8 cellular contexts compared by ENCODE assay signal in the genomic region with DNA sequence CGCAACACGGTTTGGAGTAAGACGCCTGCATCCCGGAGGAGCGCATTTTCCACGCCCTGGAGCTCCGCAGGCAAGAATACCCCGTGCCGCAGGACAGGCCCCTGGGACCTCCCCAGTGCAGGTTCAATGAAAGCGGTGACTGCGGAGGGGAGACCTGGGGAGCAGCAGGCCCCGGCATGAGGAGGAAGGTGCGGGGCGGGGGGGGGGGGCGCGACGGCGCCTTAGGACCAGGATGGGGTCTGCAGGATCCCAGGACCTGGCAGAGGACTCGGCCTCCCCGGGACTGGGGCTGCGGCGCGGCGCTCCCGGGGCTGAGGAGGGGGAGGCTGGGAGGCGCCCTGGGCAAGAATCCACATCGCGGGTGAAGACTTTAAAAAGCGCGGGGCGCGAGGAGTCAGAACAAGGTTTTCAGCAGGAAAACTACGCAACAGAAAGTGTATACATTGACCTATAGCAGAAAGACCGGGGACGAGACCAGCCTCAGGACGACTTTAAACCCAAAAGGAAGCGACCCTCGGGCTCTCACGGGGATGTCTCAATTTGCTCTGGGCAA. TPM values are rescaled to one million over a fixed set of nuclear protein-coding genes. Genes with fewer than 3 reads are reported as not detected.
DNase-seq lines count a peak whose midpoint lies in the region; ATAC-seq, FAIRE-seq and TF ChIP-seq lines count a peak whose summit lies in the region.

No MANE protein-coding gene starts in this region.

- DNase-seq in A549 (ENCODE audit: low read depth in 1 of 2, low spot score in 1 of 2) = no peak
- DNase-seq in GM12865 (ENCODE audit: low read depth) = no peak
- no peak for DNase-seq in Panc1 (ENCODE audit: low read depth, low spot score)
- no peak for DNase-seq in vagina (ENCODE audit: extremely low spot score in 2 of 2)
- DNase-seq in GF-D8 (lab: John Stamatoyannopoulos, UW) = no peak

- H3K36me3 ChIP-seq in Panc1 (ENCODE audit: control insufficient read depth, insufficient read depth, low read length) (no peaks in the 10 kb centered on the region), endocrine pancreas (ENCODE audit: control insufficient read depth, insufficient read depth, low read length) (no peaks in the 10 kb centered on the region), mucosa of rectum (ENCODE audit: control insufficient read depth in 2 of 2, insufficient read depth in 2 of 2, low read length in 2 of 2) (no peaks in the 10 kb centered on the region), vagina (no peaks in the 10 kb centered on the region)

- H3K9ac ChIP-seq in endocrine pancreas (ENCODE audit: control insufficient read depth, insufficient read depth, low read length) (peak overlapping the region; percentile 93), mucosa of rectum (ENCODE audit: low read depth in 1 of 2, low read length in 2 of 2) (peak overlapping the region; percentile 96 to 98)

- WGBS in A549 (ENCODE audit: missing lambda C conversion rate) = 20% methylated on average over 18 of the region's 39 CpGs

- CTCF ChIA-PET in A549 (lab: Yijun Ruan, JAX) = no interaction called here
- CTCF ChIA-PET in Panc1 (lab: Charles Lee) = interaction anchor here (0.6 kb wide), 1 partner anchor 1077 kb away, joined by 3 read pairs; no protein-coding TSS in a partner anchor

- no peak for TF ChIP-seq EP300 in A549 (IDR thresholded peaks at IDR 0.05)

- H3K4me3 ChIP-seq in A549 = peak overlapping the region; percentile 73
- H3K4me3 ChIP-seq in GM12865 (ENCODE audit: low read depth, low read length) = peak overlapping the region; percentile 61
- peak overlapping the region; percentile 87 to 93 for H3K4me3 ChIP-seq in Panc1 (ENCODE audit: low read depth in 2 of 2, low read length in 2 of 2)
- peak overlapping the region; percentile 83 for H3K4me3 ChIP-seq in endocrine pancreas (ENCODE audit: control insufficient read depth, insufficient read depth, low read length)
- peak overlapping the region; percentile 94 to 97 for H3K4me3 ChIP-seq in mucosa of rectum (ENCODE audit: low read length in 2 of 2)
- H3K4me3 ChIP-seq in vagina = peak overlapping the region; percentile 59 to 82

- TF ChIP-seq POLR2A in A549 (IDR thresholded peaks at IDR 0.05; ENCODE audit: low read length) (no peak), vagina (IDR thresholded peaks at IDR 0.05) (no peak)

- POLR2A ChIA-PET in A549 (lab: Yijun Ruan, JAX) (no interaction called here), Panc1 (lab: Charles Lee) (no interaction called here)

- TF ChIP-seq CTCF in A549 (IDR thresholded peaks at IDR 0.05) (no peak), GM12865 (IDR thresholded peaks at IDR 0.05; ENCODE audit: insufficient read depth, low read depth, low read length, missing control alignments) (no peak), Panc1 (IDR thresholded peaks at IDR 0.05) (no peak), vagina (IDR thresholded peaks at IDR 0.05) (no peak)

- intact Hi-C loops in Panc1 (cut with micrococcal nuclease; ENCODE audit: unreplicated experiment) (no loop called here), vagina (cut with DNase I) (no loop called here)

- no peak for FAIRE-seq in A549 (lab: Jason Lieb, UNC)

- ATAC-seq in A549 (peak; percentile 61 to 68), HG02840 (IDR thresholded peaks at IDR 0.05; ENCODE audit: low FRiP score, unreplicated experiment) (peak; percentile 38), Panc1 (peak; percentile 54)

- H3K27me3 ChIP-seq in Panc1 (ENCODE audit: control insufficient read depth, insufficient read depth, low read length) (no peaks in the 10 kb centered on the region), endocrine pancreas (ENCODE audit: control insufficient read depth, insufficient read depth, low read length) (no peaks in the 10 kb centered on the region), mucosa of rectum (ENCODE audit: control insufficient read depth in 2 of 2, insufficient read depth in 2 of 2, low read length in 2 of 2) (no peaks in the 10 kb centered on the region), vagina (no peaks in the 10 kb centered on the region)

- no peaks in the 10 kb centered on the region for H3K4me1 ChIP-seq in A549
- no peaks in the 10 kb centered on the region; the same call in none of the 2 replicates for H3K4me1 ChIP-seq in Panc1 (ENCODE audit: control insufficient read depth, insufficient read depth, low read length)
- H3K4me1 ChIP-seq in endocrine pancreas (ENCODE audit: control insufficient read depth, insufficient read depth, low read length) = no peaks in the 10 kb centered on the region
- H3K4me1 ChIP-seq in mucosa of rectum (ENCODE audit: control insufficient read depth in 2 of 2, insufficient read depth in 2 of 2, low read length in 2 of 2) = peaks cover 0 to 7% of the 10 kb centered on the region in 2 donors
- peaks cover 23% of the 10 kb centered on the region for H3K4me1 ChIP-seq in vagina

- TF ChIP-seq RAD21 in A549 (conservative IDR thresholded peaks at IDR 0.05 in 1 of 2, IDR thresholded peaks at IDR 0.05 in 1 of 2) = no peak

- H3K27ac ChIP-seq in A549 = peak overlapping the region; percentile 65 to 81
- H3K27ac ChIP-seq in Panc1 (ENCODE audit: low read length) = peak overlapping the region; percentile 85
- peak overlapping the region; percentile 89 to 92 for H3K27ac ChIP-seq in mucosa of rectum (ENCODE audit: low read depth in 2 of 2, low read length in 2 of 2)
- peak overlapping the region; percentile 82 for H3K27ac ChIP-seq in vagina

- peak overlapping the region; percentile 67 for H3K4me2 ChIP-seq in A549

- BruUV-seq in Panc1 (replicated peaks; lab: Mats Ljungman, UMichigan) = no TSS peak

- peaks cover 60% of the 10 kb centered on the region for H3K9me3 ChIP-seq in A549
- no peaks in the 10 kb centered on the region for H3K9me3 ChIP-seq in Panc1 (ENCODE audit: control insufficient read depth, insufficient read depth, low read depth, low read length)
- no peaks in the 10 kb centered on the region for H3K9me3 ChIP-seq in endocrine pancreas (ENCODE audit: control insufficient read depth, low read length)
- H3K9me3 ChIP-seq in mucosa of rectum (ENCODE audit: control insufficient read depth in 2 of 2, low read length in 2 of 2) = no peaks in the 10 kb centered on the region
- H3K9me3 ChIP-seq in vagina = no peaks in the 10 kb centered on the region

- in situ Hi-C loops in Panc1 (cut with HindIII; ENCODE audit: low pct_unique_long_range_greater_than_20kb, low sequenced_read_pairs) = no loop called here

TF ChIP-seq in A549, 52 proteins besides CTCF, POLR2A, EP300 and RAD21:
- no peak for TF ChIP-seq CHD2 (IDR thresholded peaks at IDR 0.05; ENCODE audit: low read length, partially characterized antibody)
- TF ChIP-seq ZSCAN20 (CRISPR knock-in tag; IDR thresholded peaks at IDR 0.05) = no peak
- no peak for TF ChIP-seq HDAC2 (IDR thresholded peaks at IDR 0.05)
- no peak for TF ChIP-seq MAZ (IDR thresholded peaks at IDR 0.05; ENCODE audit: borderline replicate concordance, low read depth, low read length)
- TF ChIP-seq, protein P1, sequence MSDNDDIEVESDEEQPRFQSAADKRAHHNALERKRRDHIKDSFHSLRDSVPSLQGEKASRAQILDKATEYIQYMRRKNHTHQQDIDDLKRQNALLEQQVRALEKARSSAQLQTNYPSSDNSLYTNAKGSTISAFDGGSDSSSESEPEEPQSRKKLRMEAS (IDR thresholded peaks at IDR 0.05) = no peak
- no peak for TF ChIP-seq MAFK (IDR thresholded peaks at IDR 0.05; ENCODE audit: partially characterized antibody)
- TF ChIP-seq TFCP2L1 (CRISPR knock-in tag; IDR thresholded peaks at IDR 0.05) = no peak
- no peak for TF ChIP-seq RFX5 (IDR thresholded peaks at IDR 0.05)
TF ChIP-seq in A549: peak in this region for 0.

RNA-seq across cellular contexts. Expression of a gene that starts 0.4 kb away (rescaled TPM):
- polyA plus RNA-seq in A549 (2011; rRNA removed) (5.5 and 5.6 TPM in 2 replicates), A549 (2017; fragmentation: RNase III; extraction: RNeasy Plus Mini Kit Qiagen cat#74134 plus additional on column Dnase treatment) (4.1 to 5.2 TPM (median 5.0 TPM) in 3 replicates)
- 2.6 and 3.4 TPM in 2 replicates for polyA plus RNA-seq in A549 (2012; cell fraction: cytosol; rRNA removed)
- polyA plus RNA-seq in A549 (2012; cell fraction: nucleus; rRNA removed) = 3.2 and 4.1 TPM in 2 replicates
- 5.6 and 7.9 TPM in 2 replicates for polyA minus RNA-seq in A549 (2011; rRNA and poly(A)+ RNA removed)
- total RNA-seq in Panc1 (2021; ENCODE audit: unreplicated experiment) (16.6 TPM), vagina (6.1 TPM)
- polyA plus RNA-seq in Panc1 (2012; ENCODE audit: insufficient read length) = 2.6 TPM

RNA-seq across cellular contexts. Expression of a gene that starts 52.2 kb away (rescaled TPM):
- 0.48 and 0.61 TPM in 2 replicates for polyA plus RNA-seq in A549 (2011; rRNA removed)
- polyA plus RNA-seq in A549 (2012; cell fraction: cytosol; rRNA removed) = 0.08 and 0.27 TPM in 2 replicates
- polyA plus RNA-seq in A549 (2012; cell fraction: nucleus; rRNA removed) = 0.40 and 0.48 TPM in 2 replicates
- polyA plus RNA-seq in A549 (2017; fragmentation: RNase III; extraction: RNeasy Plus Mini Kit Qiagen cat#74134 plus additional on column Dnase treatment) = 0.07 to 0.47 TPM (median 0.08 TPM) in 3 replicates
- 2.2 and 2.5 TPM in 2 replicates for polyA minus RNA-seq in A549 (2011; rRNA and poly(A)+ RNA removed)
- 13.6 TPM for total RNA-seq in Panc1 (2021; ENCODE audit: unreplicated experiment)
- polyA plus RNA-seq in Panc1 (2012; ENCODE audit: insufficient read length) = 6.8 TPM
- total RNA-seq in vagina = 13.0 TPM
